35 cellular contexts compared by ENCODE assay signal in the genomic region with DNA sequence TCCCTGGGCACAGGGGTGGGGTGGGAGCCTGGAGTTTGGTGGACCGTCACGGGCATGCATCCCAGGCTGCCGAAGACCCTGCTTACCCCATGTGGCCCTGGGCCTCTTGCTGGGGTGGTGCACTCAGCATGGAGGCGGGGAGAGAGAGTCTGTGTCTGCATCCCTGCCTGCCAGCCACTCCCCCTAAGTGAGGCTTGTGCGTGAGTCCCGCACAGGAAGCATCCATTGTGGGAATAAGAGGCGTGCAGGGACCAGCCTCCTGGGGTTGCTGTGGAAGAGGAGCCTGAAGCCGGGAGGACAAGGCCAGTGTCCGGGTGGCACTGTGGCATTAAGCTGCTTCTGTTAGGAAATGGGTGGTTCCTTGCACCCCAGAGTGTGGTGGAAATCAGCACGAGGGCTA. TPM values are rescaled to one million over a fixed set of nuclear protein-coding genes. Genes with fewer than 3 reads are reported as not detected.
"Had no signal": no experiment of that assay in that cellular context is flagged by ENCODE, and none has a peak within 500 bp of the region (broad histone marks: within the 10 kb centered on the region; RNA-seq: fewer than 3 reads in every experiment).

No MANE protein-coding gene starts in this region.

- H3K4me3 Mint-ChIP-seq: activated CD8-positive, alpha-beta T cell treated with anti-CD3 and anti-CD28 coated beads for 36 hours; activated naive CD8-positive, alpha-beta T cell treated with anti-CD3 and anti-CD28 coated beads for 36 hours; activated T-cell treated with anti-CD3 and anti-CD28 coated beads, Interleukin-2, amount 50 U/mL, for 72 hours; activated T-helper 17 cell treated with anti-CD3 and anti-CD28 coated beads, Interleukin-2, amount 50 U/mL, for 72 hours had no signal

- H3K4me3 ChIP-seq: ascending aorta, breast epithelium, SJCRH30, SK-N-MC had no signal

- H3K4me1 ChIP-seq: ascending aorta, breast epithelium, SJCRH30 had no signal

- H3K36me3 Mint-ChIP-seq: activated naive CD8-positive, alpha-beta T cell treated with anti-CD3 and anti-CD28 coated beads for 36 hours had no signal

- ATAC-seq: activated CD8-positive, alpha-beta T cell treated with anti-CD3 and anti-CD28 coated beads for 36 hours; activated T-cell treated with anti-CD3 and anti-CD28 coated beads, Interleukin-2, amount 50 U/mL, for 72 hours; activated T-helper 17 cell treated with anti-CD3 and anti-CD28 coated beads, Interleukin-2, amount 50 U/mL, for 72 hours; Panc1 had no signal

- DNase-seq: activated CD4-positive, alpha-beta T cell treated with anti-CD3 and anti-CD28 coated beads for 1 hour; activated CD4-positive, alpha-beta T cell treated with anti-CD3 and anti-CD28 coated beads for 48 hours; activated CD4-positive, alpha-beta T cell treated with anti-CD3 and anti-CD28 coated beads, Interleukin-2, amount 50 U/mL, for 4 hours; activated CD4-positive, CD25-positive, alpha-beta regulatory T cell; activated CD8-positive, alpha-beta T cell treated with anti-CD3 and anti-CD28 coated beads for 36 hours; activated effector memory CD4-positive, alpha-beta T cell treated with anti-CD3 and anti-CD28 coated beads, Interleukin-2, amount 50 U/mL, for 16 hours; activated naive CD4-positive, alpha-beta T cell; activated naive CD4-positive, alpha-beta T cell treated with anti-CD3 and anti-CD28 coated beads, Interleukin-2, amount 50 U/mL, for 16 hours; activated naive CD8-positive, alpha-beta T cell treated with anti-CD3 and anti-CD28 coated beads for 36 hours; activated T-cell treated with anti-CD3 and anti-CD28 coated beads, Interleukin-2, amount 50 U/mL, for 1 hour; activated T-cell treated with anti-CD3 and anti-CD28 coated beads, Interleukin-2, amount 50 U/mL, for 72 hours; amniotic stem cell; central memory CD4-positive, alpha-beta T cell; Karpas-422; KBM-7; NCI-H1105; NCI-H1417 treated with DMSO at 0.1 percent for 48 hours; NCI-H187 treated with DMSO at 0.1 percent for 48 hours; NCI-H2081; NCI-H2171 treated with DMSO at 0.1 percent for 48 hours; NCI-H2227 treated with DMSO at 0.1 percent for 48 hours; NCI-H524 treated with DMSO at 0.1 percent for 48 hours; SHP77; SJCRH30; T1000; WERI-Rb-1 had no signal

- H3K27ac Mint-ChIP-seq: activated CD8-positive, alpha-beta T cell treated with anti-CD3 and anti-CD28 coated beads for 36 hours; activated naive CD8-positive, alpha-beta T cell treated with anti-CD3 and anti-CD28 coated beads for 36 hours; activated T-cell treated with anti-CD3 and anti-CD28 coated beads, Interleukin-2, amount 50 U/mL, for 72 hours; activated T-helper 17 cell treated with anti-CD3 and anti-CD28 coated beads, Interleukin-2, amount 50 U/mL, for 72 hours had no signal

- H3K27ac ChIP-seq: ascending aorta, breast epithelium, SJCRH30, SK-N-MC, WERI-Rb-1 had no signal

- H3K4me1 Mint-ChIP-seq: activated naive CD8-positive, alpha-beta T cell treated with anti-CD3 and anti-CD28 coated beads for 36 hours; activated T-helper 17 cell treated with anti-CD3 and anti-CD28 coated beads, Interleukin-2, amount 50 U/mL, for 72 hours had no signal

- H3K27me3 Mint-ChIP-seq: activated CD8-positive, alpha-beta T cell treated with anti-CD3 and anti-CD28 coated beads for 36 hours; activated naive CD8-positive, alpha-beta T cell treated with anti-CD3 and anti-CD28 coated beads for 36 hours had no signal

- H3K27me3 ChIP-seq: ascending aorta, breast epithelium, SJCRH30 had no signal

- H3K9me3 ChIP-seq: ascending aorta, SJCRH30 had no signal

- H3K36me3 ChIP-seq: ascending aorta, breast epithelium, SJCRH30, WERI-Rb-1 had no signal

RNA-seq across cellular contexts. Expression of gene CDH4, which starts 35.5 kb away (rescaled TPM):
- total RNA-seq: activated CD8-positive, alpha-beta memory T cell treated with anti-CD3 and anti-CD28 coated beads for 36 hours; ascending aorta; NCI-H460; T-helper 1 cell treated with Interleukin-12 subunit alpha and Interleukin-12 subunit beta and Interleukin-4 antibody, amounts not matched to agents 30 ng/mL and 1 ng/mL, for 36 hours; T-helper 2 cell treated with Interferon-gamma antibody and Interleukin-4, amounts not matched to agents 100 ng/mL and 5 ng/mL, for 36 hours had no signal
